ENCODE assay signal across 8 cellular contexts in the genomic region with DNA sequence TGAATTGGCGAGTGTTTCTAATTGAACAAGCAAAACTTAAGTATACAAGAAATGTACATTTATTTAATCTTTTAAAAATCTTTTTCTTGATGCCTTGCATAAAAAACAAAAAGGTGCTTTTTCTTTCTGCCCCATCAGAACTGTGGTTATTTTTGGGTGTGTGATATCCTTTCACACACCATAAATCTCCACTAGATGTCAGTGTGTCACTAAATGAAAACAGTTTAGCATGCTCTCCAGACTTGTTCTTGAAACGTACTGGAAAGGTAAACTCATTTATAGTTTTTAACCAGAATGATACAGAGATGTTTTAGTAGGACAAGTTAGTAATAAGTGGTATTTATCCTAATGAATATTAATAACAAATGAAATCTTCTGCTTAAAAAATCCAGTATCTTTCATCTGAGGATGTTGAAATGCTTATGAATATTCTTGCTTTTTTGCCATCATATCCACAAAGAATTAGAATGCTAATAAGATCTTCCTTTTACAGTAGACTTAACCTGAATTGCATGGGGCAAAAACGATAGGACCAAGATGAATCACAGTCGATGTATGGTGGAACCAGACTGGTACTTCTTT.
A peak's percentile ranks its signal among the peaks of the same experiment; 100 is the strongest.
DNase-seq lines count a peak whose midpoint lies in the region; ATAC-seq, FAIRE-seq and TF ChIP-seq lines count a peak whose summit lies in the region.

No MANE protein-coding gene starts in this region.

- TF ChIP-seq POLR2A in K562 (conservative IDR thresholded peaks at IDR 0.05), result no peak

- peak; percentile 15 to 79 (median 37) for DNase-seq in NCI-H1417 (lab: John Stamatoyannopoulos, UW)
- no peak for DNase-seq in NCI-H1417 treated with DMSO at 0.1 percent for 48 hours (lab: John Stamatoyannopoulos, UW)
- DNase-seq in NCI-H345 treated with DMSO at 0.1 percent for 48 hours (lab: John Stamatoyannopoulos, UW; ENCODE audit: unreplicated experiment), result peak; percentile 34
- peak; percentile 27 to 67 (median 40) for DNase-seq in K562 (ENCODE audit: extremely low read depth in 1 of 4, low spot score in 3 of 4)
- DNase-seq in kidney, result no peak
- no peak for DNase-seq in tibial artery

- H3K9ac ChIP-seq in K562 (ENCODE audit: insufficient read depth in 1 of 2, low read depth in 2 of 2, low read length in 2 of 2), result no peak overlapping the region
- no peak overlapping the region for H3K9ac ChIP-seq in kidney (ENCODE audit: low read length in 2 of 2)

- TF ChIP-seq EP300 in K562 (IDR thresholded peaks at IDR 0.05; ENCODE audit: low read length), result no peak

- peak; percentile 61 to 75 for TF ChIP-seq RAD21 in K562 (CRISPR knock-in tag; conservative IDR thresholded peaks at IDR 0.05 in 1 of 2, IDR thresholded peaks at IDR 0.05 in 1 of 2)

- no peak overlapping the region for H2AFZ ChIP-seq in K562 (ENCODE audit: low read depth, low read length)

- intact Hi-C loops in K562 (cut with micrococcal nuclease), result loop anchor here (1.0 to 10.0 kb wide), 3 partner anchors 390 to 1568 kb away; no protein-coding TSS in a partner anchor
- intact Hi-C loops in kidney (cut with DNase I), result no loop called here
- intact Hi-C loops in tibial artery (cut with DNase I; ENCODE audit: low total_unique reads), result no loop called here

- no TSS peak for BruUV-seq in K562 (replicated peaks; lab: Mats Ljungman, UMichigan)

- H3K9me3 ChIP-seq in K562 (replicated peaks; ENCODE audit: control insufficient read depth, insufficient read depth, low read depth, low read length) (no peaks in the 10 kb centered on the region), kidney (ENCODE audit: control insufficient read depth in 1 of 2, low read length in 2 of 2) (no peaks in the 10 kb centered on the region), tibial artery (no peaks in the 10 kb centered on the region)

- TF ChIP-seq CTCF in K562 (IDR thresholded peaks at IDR 0.05 in 2 of 3, conservative IDR thresholded peaks at IDR 0.05 in 1 of 3; ENCODE audit: insufficient read depth in 2 of 3, low read depth in 1 of 3, low read length in 3 of 3), result peak; percentile 42 to 72 (median 63); a peak in 5 of 6 replicates
- TF ChIP-seq CTCF in kidney (IDR thresholded peaks at IDR 0.05; ENCODE audit: borderline replicate concordance, extremely low read depth, insufficient read depth), result peak; percentile 66
- TF ChIP-seq CTCF in tibial artery (IDR thresholded peaks at IDR 0.05), result peak; percentile 41 to 42

- no peaks in the 10 kb centered on the region for H3K79me2 ChIP-seq in K562 (ENCODE audit: control insufficient read depth, insufficient read depth, low read length)

- H3K4me1 ChIP-seq in K562 (replicated peaks in 1 of 2; ENCODE audit: control insufficient read depth in 2 of 2, insufficient read depth in 2 of 2, low read length in 2 of 2), result no peaks in the 10 kb centered on the region
- no peaks in the 10 kb centered on the region for H3K4me1 ChIP-seq in kidney (ENCODE audit: control insufficient read depth in 1 of 2, insufficient read depth in 1 of 2, low read depth in 1 of 2, low read length in 2 of 2)
- no peaks in the 10 kb centered on the region for H3K4me1 ChIP-seq in tibial artery

- no peaks in the 10 kb centered on the region for H3K36me3 ChIP-seq in K562 (ENCODE audit: control insufficient read depth, insufficient read depth, low read length)
- H3K36me3 ChIP-seq in kidney (ENCODE audit: control insufficient read depth in 1 of 2, insufficient read depth in 2 of 2, low read length in 2 of 2), result no peaks in the 10 kb centered on the region
- H3K36me3 ChIP-seq in tibial artery, result no peaks in the 10 kb centered on the region

- POLR2A ChIA-PET in K562 (lab: Yijun Ruan, JAX), result no interaction called here

- 19% methylated on average over 4 of the region's 4 CpGs for WGBS in K562 (ENCODE audit: insufficient coverage, low coverage, missing lambda C conversion rate)

- CTCF ChIA-PET in K562 (lab: Yijun Ruan, JAX; ENCODE audit: low intra/inter-chr PET ratio), result interaction anchor here (0.6 to 1.0 kb wide), 2 partner anchors 389 to 1572 kb away, joined by 3 read pairs; no protein-coding TSS in a partner anchor

- no peak overlapping the region for H3K4me2 ChIP-seq in K562 (ENCODE audit: insufficient read depth, low read length)

- H3K27ac ChIP-seq in K562 (ENCODE audit: extremely low read depth, low read depth, low read length) (no peak overlapping the region), kidney (ENCODE audit: low read depth in 2 of 2, low read length in 2 of 2) (no peak overlapping the region), tibial artery (no peak overlapping the region)

- peak; percentile 91 for FAIRE-seq in K562 (lab: Jason Lieb, UNC)
- peak; percentile 96 for FAIRE-seq in kidney (lab: Jason Lieb, UNC)

- H3K4me3 ChIP-seq in K562, result no peak overlapping the region
- no peak overlapping the region for H3K4me3 ChIP-seq in kidney (ENCODE audit: low read length in 2 of 2)
- no peak overlapping the region for H3K4me3 ChIP-seq in tibial artery

- no peaks in the 10 kb centered on the region for H3K9me1 ChIP-seq in K562 (ENCODE audit: control insufficient read depth, insufficient read depth, low read length)

- no peaks in the 10 kb centered on the region for H3K27me3 ChIP-seq in K562 (ENCODE audit: control insufficient read depth in 2 of 2, insufficient read depth in 2 of 2, low read length in 2 of 2)
- H3K27me3 ChIP-seq in tibial artery, result no peaks in the 10 kb centered on the region

- ATAC-seq in GM19043 (IDR thresholded peaks at IDR 0.05; ENCODE audit: low read depth, unreplicated experiment) (peak; percentile 90), HG03135 (IDR thresholded peaks at IDR 0.05; ENCODE audit: unreplicated experiment) (peak; percentile 75), K562 (peak; percentile 95)

- H4K20me1 ChIP-seq in K562 (replicated peaks; ENCODE audit: control insufficient read depth, insufficient read depth, low read length), result no peaks in the 10 kb centered on the region

- in situ Hi-C loops in K562 (cut with MboI), result no loop called here

TF ChIP-seq in K562, 482 proteins besides CTCF, POLR2A, EP300 and RAD21 (continues in another document):
- TF ChIP-seq CEBPG (CRISPR knock-in tag; IDR thresholded peaks at IDR 0.05) (no peak), CEBPG (tag; conservative IDR thresholded peaks at IDR 0.05 in 1 of 2, IDR thresholded peaks at IDR 0.05 in 1 of 2) (no peak), HNRNPUL1 (IDR thresholded peaks at IDR 0.05; ENCODE audit: low read length) (no peak), RFX5 (IDR thresholded peaks at IDR 0.05; ENCODE audit: low read depth, low read length) (no peak), ZFP30 (CRISPR knock-in tag; IDR thresholded peaks at IDR 0.05; ENCODE audit: borderline replicate concordance) (no peak), KDM2B (CRISPR knock-in tag; IDR thresholded peaks at IDR 0.05) (no peak), STAT5B (CRISPR knock-in tag; IDR thresholded peaks at IDR 0.05) (no peak), NCOA1 (IDR thresholded peaks at IDR 0.05; ENCODE audit: low read depth) (no peak), SMC3 (conservative IDR thresholded peaks at IDR 0.05; ENCODE audit: insufficient read depth, low read depth, low read length) (0 out of 2 replicates have a peak, but pooled peaks have one; percentile 26), ZNF184 (CRISPR knock-in tag; IDR thresholded peaks at IDR 0.05) (no peak)
- TF ChIP-seq, protein P1, sequence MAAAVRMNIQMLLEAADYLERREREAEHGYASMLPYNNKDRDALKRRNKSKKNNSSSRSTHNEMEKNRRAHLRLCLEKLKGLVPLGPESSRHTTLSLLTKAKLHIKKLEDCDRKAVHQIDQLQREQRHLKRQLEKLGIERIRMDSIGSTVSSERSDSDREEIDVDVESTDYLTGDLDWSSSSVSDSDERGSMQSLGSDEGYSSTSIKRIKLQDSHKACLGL (CRISPR knock-in tag; IDR thresholded peaks at IDR 0.05; ENCODE audit: borderline replicate concordance, poor library complexity, severe bottlenecking), result no peak
- TF ChIP-seq, protein P2, sequence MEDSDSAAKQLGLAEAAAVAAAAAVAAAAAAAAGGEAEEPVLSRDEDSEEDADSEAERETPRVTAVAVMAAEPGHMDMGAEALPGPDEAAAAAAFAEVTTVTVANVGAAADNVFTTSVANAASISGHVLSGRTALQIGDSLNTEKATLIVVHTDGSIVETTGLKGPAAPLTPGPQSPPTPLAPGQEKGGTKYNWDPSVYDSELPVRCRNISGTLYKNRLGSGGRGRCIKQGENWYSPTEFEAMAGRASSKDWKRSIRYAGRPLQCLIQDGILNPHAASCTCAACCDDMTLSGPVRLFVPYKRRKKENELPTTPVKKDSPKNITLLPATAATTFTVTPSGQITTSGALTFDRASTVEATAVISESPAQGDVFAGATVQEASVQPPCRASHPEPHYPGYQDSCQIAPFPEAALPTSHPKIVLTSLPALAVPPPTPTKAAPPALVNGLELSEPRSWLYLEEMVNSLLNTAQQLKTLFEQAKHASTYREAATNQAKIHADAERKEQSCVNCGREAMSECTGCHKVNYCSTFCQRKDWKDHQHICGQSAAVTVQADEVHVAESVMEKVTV (CRISPR knock-in tag; IDR thresholded peaks at IDR 0.05), result peak; percentile 41; the same call in 1 of the 2 replicates
- TF ChIP-seq, protein P3, sequence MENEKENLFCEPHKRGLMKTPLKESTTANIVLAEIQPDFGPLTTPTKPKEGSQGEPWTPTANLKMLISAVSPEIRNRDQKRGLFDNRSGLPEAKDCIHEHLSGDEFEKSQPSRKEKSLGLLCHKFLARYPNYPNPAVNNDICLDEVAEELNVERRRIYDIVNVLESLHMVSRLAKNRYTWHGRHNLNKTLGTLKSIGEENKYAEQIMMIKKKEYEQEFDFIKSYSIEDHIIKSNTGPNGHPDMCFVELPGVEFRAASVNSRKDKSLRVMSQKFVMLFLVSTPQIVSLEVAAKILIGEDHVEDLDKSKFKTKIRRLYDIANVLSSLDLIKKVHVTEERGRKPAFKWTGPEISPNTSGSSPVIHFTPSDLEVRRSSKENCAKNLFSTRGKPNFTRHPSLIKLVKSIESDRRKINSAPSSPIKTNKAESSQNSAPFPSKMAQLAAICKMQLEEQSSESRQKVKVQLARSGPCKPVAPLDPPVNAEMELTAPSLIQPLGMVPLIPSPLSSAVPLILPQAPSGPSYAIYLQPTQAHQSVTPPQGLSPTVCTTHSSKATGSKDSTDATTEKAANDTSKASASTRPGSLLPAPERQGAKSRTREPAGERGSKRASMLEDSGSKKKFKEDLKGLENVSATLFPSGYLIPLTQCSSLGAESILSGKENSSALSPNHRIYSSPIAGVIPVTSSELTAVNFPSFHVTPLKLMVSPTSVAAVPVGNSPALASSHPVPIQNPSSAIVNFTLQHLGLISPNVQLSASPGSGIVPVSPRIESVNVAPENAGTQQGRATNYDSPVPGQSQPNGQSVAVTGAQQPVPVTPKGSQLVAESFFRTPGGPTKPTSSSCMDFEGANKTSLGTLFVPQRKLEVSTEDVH (IDR thresholded peaks at IDR 0.05; ENCODE audit: low read depth, partially characterized antibody), result no peak
- TF ChIP-seq, protein P4, sequence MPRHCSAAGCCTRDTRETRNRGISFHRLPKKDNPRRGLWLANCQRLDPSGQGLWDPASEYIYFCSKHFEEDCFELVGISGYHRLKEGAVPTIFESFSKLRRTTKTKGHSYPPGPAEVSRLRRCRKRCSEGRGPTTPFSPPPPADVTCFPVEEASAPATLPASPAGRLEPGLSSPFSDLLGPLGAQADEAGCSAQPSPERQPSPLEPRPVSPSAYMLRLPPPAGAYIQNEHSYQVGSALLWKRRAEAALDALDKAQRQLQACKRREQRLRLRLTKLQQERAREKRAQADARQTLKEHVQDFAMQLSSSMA (CRISPR knock-in tag; IDR thresholded peaks at IDR 0.05), result no peak

Comparison
In these comparisons a context has a peak if more than half of its experiments do, and no peak if none do; other contexts are left out.
1. DNase-seq: peak in NCI-H1417 (3 of 3), NCI-H345 treated with DMSO at 0.1 percent for 48 hours (single experiment) and K562 (4 of 4); none in NCI-H1417 treated with DMSO at 0.1 percent for 48 hours (single experiment), kidney (single experiment) and tibial artery (0 of 2).
2. Peak in every context shown above with its lines, with median percentiles within 50 percentile points of each other: ATAC-seq and CTCF ChIP-seq.